8 cellular contexts compared by ENCODE assay signal in the genomic region with DNA sequence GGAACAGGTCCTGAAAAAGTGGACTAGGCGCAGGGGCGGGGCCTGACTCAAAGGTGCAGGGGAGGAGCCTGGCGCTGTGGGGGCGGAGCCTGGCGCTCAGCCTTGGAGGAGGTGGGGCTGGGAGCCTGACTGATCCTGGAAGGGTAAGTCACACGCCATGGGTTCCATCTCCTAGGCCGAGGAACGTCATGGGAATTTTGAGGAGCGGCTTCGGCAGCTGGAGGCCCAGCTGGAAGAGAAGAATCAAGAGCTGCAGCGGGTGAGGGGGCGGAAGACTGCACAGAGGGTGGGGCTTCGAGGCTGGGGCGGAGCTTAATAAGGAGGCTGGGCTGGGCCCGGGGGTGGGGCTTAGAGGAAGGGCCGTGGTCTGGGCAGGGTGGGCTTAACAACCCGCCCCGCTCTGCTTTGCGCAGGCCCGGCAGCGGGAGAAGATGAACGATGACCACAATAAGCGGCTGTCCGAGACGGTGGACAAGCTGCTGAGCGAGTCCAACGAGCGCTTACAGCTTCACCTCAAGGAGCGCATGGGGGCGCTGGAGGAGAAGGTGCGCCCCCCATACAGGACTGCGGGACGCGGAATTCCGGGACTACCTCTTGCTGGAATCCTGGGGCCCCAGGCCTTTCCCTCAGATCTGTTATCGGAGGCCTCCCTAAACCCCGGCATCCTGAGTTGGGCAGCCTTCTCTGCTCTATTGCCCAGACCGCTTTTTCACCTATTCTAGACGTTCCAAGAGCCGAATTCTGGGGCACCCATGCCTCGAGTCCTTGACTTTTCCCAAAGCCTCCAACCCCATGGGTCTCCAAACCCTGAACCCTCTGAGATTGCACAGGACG. TPM values are rescaled to one million over a fixed set of nuclear protein-coding genes. Genes with fewer than 3 reads are reported as not detected.
A peak's percentile ranks its signal among the peaks of the same experiment; 100 is the strongest.
DNase-seq lines count a peak whose midpoint lies in the region; ATAC-seq lines count a peak whose summit lies in the region.

No MANE protein-coding gene starts in this region.

- no peak for ATAC-seq in HG03378 (IDR thresholded peaks at IDR 0.05; ENCODE audit: unreplicated experiment)

- DNase-seq in activated naive CD4-positive, alpha-beta T cell treated with anti-CD3 and anti-CD28 coated beads, Interleukin-2, amount 50 U/mL, for 16 hours, result peak; percentile 62
- peak; percentile 48 for DNase-seq in stimulated activated CD4-positive, alpha-beta T cell treated with anti-CD3 and anti-CD28 coated beads, Interleukin-4, amount 100 ng/mL, for 24 hours
- DNase-seq in 8988T (no peak), NCI-H526 treated with DMSO at 0.1 percent for 48 hours (lab: John Stamatoyannopoulos, UW) (no peak), NK-92 (lab: John Stamatoyannopoulos, UW; ENCODE audit: unreplicated experiment) (no peak)

- H3K27me3 ChIP-seq in HUES64 (ENCODE audit: insufficient read depth, low read length), result no peaks in the 10 kb centered on the region
- H3K27me3 ChIP-seq in iPS-18a (ENCODE audit: control insufficient read depth, insufficient read depth, low read length), result no peaks in the 10 kb centered on the region

- H3K9me3 ChIP-seq in HUES64 (ENCODE audit: insufficient read depth, low read depth, low read length) (no peaks in the 10 kb centered on the region), iPS-18a (ENCODE audit: control insufficient read depth, low read depth, low read length) (no peaks in the 10 kb centered on the region)

- H3K27ac ChIP-seq in HUES64 (ENCODE audit: low read depth, low read length) (no peak overlapping the region), iPS-18a (ENCODE audit: low read length) (no peak overlapping the region)

- H3K4me1 ChIP-seq in HUES64 (ENCODE audit: insufficient read depth, low read length) (peaks cover 6% of the 10 kb centered on the region), iPS-18a (ENCODE audit: control insufficient read depth, low read depth, low read length) (peaks cover 8% of the 10 kb centered on the region)

- H3K36me3 ChIP-seq in HUES64 (ENCODE audit: insufficient read depth, low read length) (peaks cover 9% of the 10 kb centered on the region; the same call in 1 of the 2 replicates), iPS-18a (ENCODE audit: control insufficient read depth, low read depth, low read length) (no peaks in the 10 kb centered on the region)

- H3K9ac ChIP-seq in HUES64 (ENCODE audit: low read depth, low read length) (no peak overlapping the region), iPS-18a (ENCODE audit: low read length) (no peak overlapping the region)

- 92% methylated on average over 42 of the region's 42 CpGs for WGBS in HUES64

- peak overlapping the region; percentile 31; the same call in 1 of the 2 replicates for H3K4me3 ChIP-seq in HUES64 (ENCODE audit: low read length)
- peak overlapping the region; percentile 27 for H3K4me3 ChIP-seq in iPS-18a (ENCODE audit: low read length)

RNA-seq across cellular contexts. Expression of gene PPFIA3, which starts 14.5 kb away (rescaled TPM):
- polyA plus RNA-seq in HUES64 (2013, experiment 1 of 2), result 12.0 TPM
- 19.0 TPM for polyA plus RNA-seq in HUES64 (2013, experiment 2 of 2)

RNA-seq across cellular contexts. Expression of gene C19orf73, which starts 14.9 kb away (rescaled TPM):
- 0.70 TPM for polyA plus RNA-seq in HUES64 (2013, experiment 1 of 2)
- polyA plus RNA-seq in HUES64 (2013, experiment 2 of 2), result 0.57 TPM

RNA-seq across cellular contexts. Expression of gene LIN7B, which starts 19.7 kb away (rescaled TPM):
- polyA plus RNA-seq in HUES64 (2013, experiment 1 of 2), result 2.2 TPM
- 2.7 TPM for polyA plus RNA-seq in HUES64 (2013, experiment 2 of 2)

RNA-seq across cellular contexts. Expression of gene HRC, which starts 21.4 kb away (rescaled TPM):
- 0.80 TPM for polyA plus RNA-seq in HUES64 (2013, experiment 1 of 2)
- polyA plus RNA-seq in HUES64 (2013, experiment 2 of 2), result 2.1 TPM

RNA-seq across cellular contexts. Expression of gene TRPM4, which starts 23.8 kb away (rescaled TPM):
- polyA plus RNA-seq in HUES64 (2013, experiment 1 of 2), result 3.0 TPM
- polyA plus RNA-seq in HUES64 (2013, experiment 2 of 2), result 3.1 TPM

Comparison
In these comparisons a context has a peak if more than half of its experiments do, and no peak if none do; other contexts are left out.
1. DNase-seq: peak in activated naive CD4-positive, alpha-beta T cell treated with anti-CD3 and anti-CD28 coated beads, Interleukin-2, amount 50 U/mL, for 16 hours (single experiment) and stimulated activated CD4-positive, alpha-beta T cell treated with anti-CD3 and anti-CD28 coated beads, Interleukin-4, amount 100 ng/mL, for 24 hours (single experiment); none in 8988T (single experiment), NCI-H526 treated with DMSO at 0.1 percent for 48 hours (single experiment) and NK-92 (single experiment).